Comparison of ENCODE assay signal across 8 cellular contexts in genomic region chr3:101778385-101779046, GRCh38. TPM values are rescaled to one million over a fixed set of nuclear protein-coding genes. Genes with fewer than 3 reads are reported as not detected.
DNase-seq lines count a peak whose midpoint lies in the region; ATAC-seq and TF ChIP-seq lines count a peak whose summit lies in the region.

No MANE protein-coding gene starts in this region.

- DNase-seq in fibroblast of villous mesenchyme (ENCODE audit: low read depth) (no peak), skeletal muscle cell (ENCODE audit: low read depth) (no peak), KBM-7 (no peak), NCI-H187 (lab: John Stamatoyannopoulos, UW) (no peak), HPDE6-E6E7 (ENCODE audit: extremely low spot score) (no peak), NCI-H1930 (lab: John Stamatoyannopoulos, UW) (no peak)

- H3K4me3 ChIP-seq in fibroblast of villous mesenchyme (ENCODE audit: low read depth, low read length) (peak overlapping the region; percentile 88), skeletal muscle cell (ENCODE audit: low read depth, low read length) (peak overlapping the region; percentile 81)

- in situ Hi-C loops in KBM-7 (cut with MboI; ENCODE audit: low pct_unique_long_range_greater_than_20kb, low sequenced_read_pairs), result no loop called here

- TF ChIP-seq CTCF in fibroblast of villous mesenchyme (IDR thresholded peaks at IDR 0.05; ENCODE audit: insufficient read depth, low read depth, low read length), result no peak

- ATAC-seq in GM21717 (IDR thresholded peaks at IDR 0.05; ENCODE audit: unreplicated experiment) (peak; percentile 2), SK-N-SH treated with all-trans-retinoic acid at 6 μM for 48 hours (peak; percentile 4)

TF ChIP-seq in SK-N-SH treated with all-trans-retinoic acid at 6 μM for 48 hours, 23 proteins besides CTCF, POLR2A, EP300 and RAD21:
- TF ChIP-seq, protein P1, sequence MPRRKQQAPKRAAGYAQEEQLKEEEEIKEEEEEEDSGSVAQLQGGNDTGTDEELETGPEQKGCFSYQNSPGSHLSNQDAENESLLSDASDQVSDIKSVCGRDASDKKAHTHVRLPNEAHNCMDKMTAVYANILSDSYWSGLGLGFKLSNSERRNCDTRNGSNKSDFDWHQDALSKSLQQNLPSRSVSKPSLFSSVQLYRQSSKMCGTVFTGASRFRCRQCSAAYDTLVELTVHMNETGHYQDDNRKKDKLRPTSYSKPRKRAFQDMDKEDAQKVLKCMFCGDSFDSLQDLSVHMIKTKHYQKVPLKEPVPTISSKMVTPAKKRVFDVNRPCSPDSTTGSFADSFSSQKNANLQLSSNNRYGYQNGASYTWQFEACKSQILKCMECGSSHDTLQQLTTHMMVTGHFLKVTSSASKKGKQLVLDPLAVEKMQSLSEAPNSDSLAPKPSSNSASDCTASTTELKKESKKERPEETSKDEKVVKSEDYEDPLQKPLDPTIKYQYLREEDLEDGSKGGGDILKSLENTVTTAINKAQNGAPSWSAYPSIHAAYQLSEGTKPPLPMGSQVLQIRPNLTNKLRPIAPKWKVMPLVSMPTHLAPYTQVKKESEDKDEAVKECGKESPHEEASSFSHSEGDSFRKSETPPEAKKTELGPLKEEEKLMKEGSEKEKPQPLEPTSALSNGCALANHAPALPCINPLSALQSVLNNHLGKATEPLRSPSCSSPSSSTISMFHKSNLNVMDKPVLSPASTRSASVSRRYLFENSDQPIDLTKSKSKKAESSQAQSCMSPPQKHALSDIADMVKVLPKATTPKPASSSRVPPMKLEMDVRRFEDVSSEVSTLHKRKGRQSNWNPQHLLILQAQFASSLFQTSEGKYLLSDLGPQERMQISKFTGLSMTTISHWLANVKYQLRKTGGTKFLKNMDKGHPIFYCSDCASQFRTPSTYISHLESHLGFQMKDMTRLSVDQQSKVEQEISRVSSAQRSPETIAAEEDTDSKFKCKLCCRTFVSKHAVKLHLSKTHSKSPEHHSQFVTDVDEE (CRISPR knock-in tag; IDR thresholded peaks at IDR 0.05), result peak; percentile 61; the same call in 1 of the 2 replicates
- no peak for TF ChIP-seq OSR1 (CRISPR knock-in tag; IDR thresholded peaks at IDR 0.05)

RNA-seq across cellular contexts. Expression of gene NXPE3, which starts 0.5 kb away (rescaled TPM):
- total RNA-seq in fibroblast of villous mesenchyme, result 14.2 and 22.0 TPM in 2 replicates

RNA-seq across cellular contexts. Expression of gene CEP97, which starts 54.1 kb away (rescaled TPM):
- total RNA-seq in fibroblast of villous mesenchyme, result 14.2 and 24.6 TPM in 2 replicates
